ENCODE assay signal across 8 cellular contexts in genomic region chr3:13414040-13414729, GRCh38. TPM values are rescaled to one million over a fixed set of nuclear protein-coding genes. Genes with fewer than 3 reads are reported as not detected.
DNase-seq lines count a peak whose midpoint lies in the region; ATAC-seq and TF ChIP-seq lines count a peak whose summit lies in the region.

No MANE protein-coding gene starts in this region.

- ATAC-seq in HG02973 (IDR thresholded peaks at IDR 0.05; ENCODE audit: unreplicated experiment) = peak; percentile 93
- ATAC-seq in naive B cell (ENCODE audit: low read depth in 2 of 2) = peak; percentile 94 to 95

- peaks cover 42 to 72% (median 53%) of the 10 kb centered on the region in 3 donors for H3K4me1 Mint-ChIP-seq in naive B cell

- peaks cover 0 to 1% (median 0%) of the 10 kb centered on the region in 7 donors for H3K9me3 Mint-ChIP-seq in naive B cell

- peak overlapping the region; percentile 96 to 99 (median 98) for H3K27ac Mint-ChIP-seq in naive B cell

- TF ChIP-seq POLR2A in GM18951 (IDR thresholded peaks at IDR 0.05; ENCODE audit: extremely low read depth, insufficient read depth, insufficient read length) = peak; percentile 53

- H3K4me3 Mint-ChIP-seq in naive B cell = peak overlapping the region; percentile 70 to 94 (median 86)

- DNase-seq in RPMI8226 = peak; percentile 90
- DNase-seq in activated gamma-delta T cell treated with Interleukin-2 at 50 U/mL for 16 hours = peak; percentile 79
- peak; percentile 93 for DNase-seq in naive B cell
- DNase-seq in HPDE6-E6E7 (ENCODE audit: extremely low spot score) = no peak
- no peak for DNase-seq in cerebellar nuclear complex (lab: John Stamatoyannopoulos, UW)
- DNase-seq in NCI-H2081 treated with DMSO at 0.1 percent for 48 hours (lab: John Stamatoyannopoulos, UW) = no peak

- no peaks in the 10 kb centered on the region for H3K36me3 Mint-ChIP-seq in naive B cell

- no peaks in the 10 kb centered on the region for H3K27me3 Mint-ChIP-seq in naive B cell

- in situ Hi-C loops in GM18951 (cut with MboI; ENCODE audit: low sequenced_read_pairs, unreplicated experiment) = no loop called here

RNA-seq across cellular contexts. Expression of gene NUP210, which starts 5.9 kb away (rescaled TPM):
- 10 to 100 TPM; 10.4 to 69.3 (median 38.6) TPM for polyA plus RNA-seq in naive B cell (ENCODE audit: low read depth in 6 of 6)

Comparison
In these comparisons a context has a peak if more than half of its experiments do, and no peak if none do; other contexts are left out.
1. DNase-seq: peak in RPMI8226 (single experiment), activated gamma-delta T cell treated with Interleukin-2 at 50 U/mL for 16 hours (single experiment) and naive B cell (single experiment); none in HPDE6-E6E7 (single experiment), cerebellar nuclear complex (0 of 2) and NCI-H2081 treated with DMSO at 0.1 percent for 48 hours (single experiment).